14 cellular contexts compared by ENCODE assay signal in the genomic region with DNA sequence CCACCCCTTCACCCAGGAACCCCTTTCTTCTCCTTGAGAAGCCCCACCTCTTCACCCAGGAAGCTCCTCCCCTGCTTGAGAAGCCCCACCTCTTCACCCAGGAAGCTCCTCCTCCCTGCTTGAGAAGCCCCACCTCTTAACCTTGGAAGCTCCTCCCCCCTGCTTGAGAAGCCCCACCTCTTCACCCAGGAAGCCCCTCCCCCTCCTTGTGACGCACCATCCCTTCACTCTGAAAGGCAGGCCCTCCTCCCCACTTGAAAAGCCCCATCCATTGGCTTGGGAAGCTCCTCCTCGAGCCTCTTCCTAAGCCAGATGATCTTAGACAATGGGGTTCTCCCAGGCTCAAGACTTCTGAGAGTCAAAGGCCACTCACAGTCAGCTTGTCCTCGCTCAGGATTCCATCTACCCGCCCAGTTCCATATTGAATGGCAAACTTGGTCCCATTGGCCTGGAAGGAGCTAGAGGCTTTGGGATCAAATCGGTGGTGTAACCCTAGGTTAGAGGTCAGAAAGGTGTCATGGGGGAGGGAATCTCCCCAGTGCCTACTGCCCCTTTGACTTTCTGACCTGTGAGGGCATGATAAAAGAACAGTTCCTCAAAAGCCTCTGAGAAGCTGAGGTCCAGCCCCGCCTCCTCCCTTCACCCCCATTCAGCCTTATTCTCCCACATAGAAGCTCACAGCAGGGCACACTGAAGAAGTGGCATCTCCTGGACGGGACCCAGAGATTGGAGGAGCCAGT. TPM values are rescaled to one million over a fixed set of nuclear protein-coding genes. Genes with fewer than 3 reads are reported as not detected.
A peak's percentile ranks its signal among the peaks of the same experiment; 100 is the strongest.
DNase-seq lines count a peak whose midpoint lies in the region; ATAC-seq and TF ChIP-seq lines count a peak whose summit lies in the region.
"Had no signal": no experiment of that assay in that cellular context is flagged by ENCODE, and none has a peak within 500 bp of the region (broad histone marks: within the 10 kb centered on the region; RNA-seq: fewer than 3 reads in every experiment).

No MANE protein-coding gene starts in this region.

- H3K36me3 Mint-ChIP-seq in activated naive CD4-positive, alpha-beta T cell treated with anti-CD3 and anti-CD28 coated beads for 36 hours (ENCODE audit: low read depth): peaks cover 33% of the 10 kb centered on the region
- peaks cover 10% of the 10 kb centered on the region for H3K36me3 Mint-ChIP-seq in activated naive CD4-positive, alpha-beta T cell treated with anti-CD3 and anti-CD28 coated beads, Interleukin-2, amount 10 ng/mL, durations not matched to agents 7 days and 5 days
- H3K36me3 Mint-ChIP-seq in activated T-helper 1 cell treated with anti-CD3 and anti-CD28 coated beads, Interleukin-12 subunit alpha, Interleukin-12 subunit beta, Interleukin-2, Interleukin-4 antibody, amounts not matched to agents 30 ng/mL and 10 ng/mL and 1 ng/mL, durations not matched to agents 14 hours and 24 hours and 36 hours (ENCODE audit: low read depth): peaks cover 24% of the 10 kb centered on the region

- peak overlapping the region; percentile 22 for H3K4me3 Mint-ChIP-seq in activated naive CD4-positive, alpha-beta T cell treated with anti-CD3 and anti-CD28 coated beads for 36 hours
- no peak overlapping the region for H3K4me3 Mint-ChIP-seq in activated naive CD4-positive, alpha-beta T cell treated with anti-CD3 and anti-CD28 coated beads, Interleukin-2, amount 10 ng/mL, durations not matched to agents 7 days and 5 days
- peak overlapping the region; percentile 9 for H3K4me3 Mint-ChIP-seq in activated T-helper 1 cell treated with anti-CD3 and anti-CD28 coated beads, Interleukin-12 subunit alpha, Interleukin-12 subunit beta, Interleukin-2, Interleukin-4 antibody, amounts not matched to agents 30 ng/mL and 10 ng/mL and 1 ng/mL, durations not matched to agents 14 hours and 24 hours and 36 hours

- no peak overlapping the region for H3K4me3 ChIP-seq in testis
- H3K4me3 ChIP-seq: pancreas, SK-N-MC had no signal

- intact Hi-C loops in activated naive CD4-positive, alpha-beta T cell treated with anti-CD3 and anti-CD28 coated beads for 36 hours (cut with micrococcal nuclease): loop anchor here (1.0 to 10.0 kb wide), 2 partner anchors 23 to 293 kb away; a partner anchor contains a TSS
- intact Hi-C loops in activated T-helper 1 cell treated with anti-CD3 and anti-CD28 coated beads, Interleukin-12 subunit alpha, Interleukin-12 subunit beta, Interleukin-2, Interleukin-4 antibody, amounts not matched to agents 30 ng/mL and 10 ng/mL and 1 ng/mL, durations not matched to agents 14 hours and 24 hours and 36 hours (cut with micrococcal nuclease): no loop called here
- intact Hi-C loops in testis (cut with DNase I; ENCODE audit: low total_unique reads): loop anchor here (10.0 kb wide), 2 partner anchors 53 to 433 kb away; a partner anchor contains a TSS

- H3K4me1 Mint-ChIP-seq in activated naive CD4-positive, alpha-beta T cell treated with anti-CD3 and anti-CD28 coated beads for 36 hours (ENCODE audit: low read depth): peaks cover 77% of the 10 kb centered on the region
- peaks cover 87% of the 10 kb centered on the region for H3K4me1 Mint-ChIP-seq in activated naive CD4-positive, alpha-beta T cell treated with anti-CD3 and anti-CD28 coated beads, Interleukin-2, amount 10 ng/mL, durations not matched to agents 7 days and 5 days
- peaks cover 80% of the 10 kb centered on the region for H3K4me1 Mint-ChIP-seq in activated T-helper 1 cell treated with anti-CD3 and anti-CD28 coated beads, Interleukin-12 subunit alpha, Interleukin-12 subunit beta, Interleukin-2, Interleukin-4 antibody, amounts not matched to agents 30 ng/mL and 10 ng/mL and 1 ng/mL, durations not matched to agents 14 hours and 24 hours and 36 hours (ENCODE audit: low read depth)

- no peaks in the 10 kb centered on the region for H3K9me3 ChIP-seq in testis
- H3K9me3 ChIP-seq: pancreas had no signal

- H3K27me3 Mint-ChIP-seq in activated naive CD4-positive, alpha-beta T cell treated with anti-CD3 and anti-CD28 coated beads for 36 hours (ENCODE audit: low read depth): no peaks in the 10 kb centered on the region
- H3K27me3 Mint-ChIP-seq in activated naive CD4-positive, alpha-beta T cell treated with anti-CD3 and anti-CD28 coated beads, Interleukin-2, amount 10 ng/mL, durations not matched to agents 7 days and 5 days: peaks cover 11% of the 10 kb centered on the region
- no peaks in the 10 kb centered on the region for H3K27me3 Mint-ChIP-seq in activated T-helper 1 cell treated with anti-CD3 and anti-CD28 coated beads, Interleukin-12 subunit alpha, Interleukin-12 subunit beta, Interleukin-2, Interleukin-4 antibody, amounts not matched to agents 30 ng/mL and 10 ng/mL and 1 ng/mL, durations not matched to agents 14 hours and 24 hours and 36 hours (ENCODE audit: insufficient read depth)

- H3K4me1 ChIP-seq in testis: no peaks in the 10 kb centered on the region
- H3K4me1 ChIP-seq: pancreas had no signal

- ATAC-seq in HG02759 (IDR thresholded peaks at IDR 0.05; ENCODE audit: unreplicated experiment): no peak
- no peak for ATAC-seq in GM19467 (IDR thresholded peaks at IDR 0.05; ENCODE audit: unreplicated experiment)
- ATAC-seq: pancreas had no signal

- peak; percentile 66 for DNase-seq in activated naive CD4-positive, alpha-beta T cell treated with anti-CD3 and anti-CD28 coated beads for 36 hours
- DNase-seq in activated naive CD4-positive, alpha-beta T cell treated with anti-CD3 and anti-CD28 coated beads, Interleukin-2, amount 10 ng/mL, durations not matched to agents 7 days and 5 days: no peak
- DNase-seq in HEK293T (ENCODE audit: extremely low spot score) (peak; percentile 42), testis (no peak)
- DNase-seq in activated T-helper 1 cell treated with anti-CD3 and anti-CD28 coated beads, Interleukin-12 subunit alpha, Interleukin-12 subunit beta, Interleukin-2, Interleukin-4 antibody, amounts not matched to agents 30 ng/mL and 10 ng/mL and 1 ng/mL, durations not matched to agents 14 hours and 24 hours and 36 hours (ENCODE audit: low spot score): no peak
- DNase-seq in stimulated activated CD8-positive, alpha-beta memory T cell treated with anti-CD3 and anti-CD28 coated beads, Interleukin-4, amount 100 ng/mL, for 48 hours: peak; percentile 73
- DNase-seq: IMR-90; mesenchymal stem cell; NCI-H1694 treated with DMSO at 0.1 percent for 48 hours; pancreas; stimulated activated naive CD4-positive, alpha-beta T cell had no signal

- POLR2A ChIA-PET in HEK293T (lab: Yijun Ruan, JAX): interaction anchor here (0.8 kb wide), 1 partner anchor 15 kb away, joined by 3 read pairs; a partner anchor contains a TSS

- no peaks in the 10 kb centered on the region for H3K36me3 ChIP-seq in testis (ENCODE audit: low read depth, missing control alignments)
- H3K36me3 ChIP-seq: pancreas had no signal

- no peak overlapping the region for H3K27ac ChIP-seq in testis
- H3K27ac ChIP-seq: pancreas, SK-N-MC had no signal

- no peak for TF ChIP-seq POLR2A in testis (IDR thresholded peaks at IDR 0.05)

- WGBS in testis, 2 donors: 79 to 82% methylated on average over 5 to 7 of the region's 7 CpGs

- CTCF ChIA-PET in activated naive CD4-positive, alpha-beta T cell treated with anti-CD3 and anti-CD28 coated beads for 36 hours (lab: Charles Lee): interaction anchor here (0.6 to 0.7 kb wide), 2 partner anchors 15 to 46 kb away, joined by 3 read pairs; no protein-coding TSS in a partner anchor
- CTCF ChIA-PET in activated naive CD4-positive, alpha-beta T cell treated with anti-CD3 and anti-CD28 coated beads, Interleukin-2, amount 10 ng/mL, durations not matched to agents 7 days and 5 days (lab: Charles Lee): interaction anchor here (1.2 to 2.1 kb wide), 4 partner anchors 10 to 195 kb away, joined by 3 to 8 read pairs (median 4); no protein-coding TSS in a partner anchor
- CTCF ChIA-PET in HEK293T (lab: Yijun Ruan, JAX): no interaction called here

- TF ChIP-seq CTCF in testis (IDR thresholded peaks at IDR 0.05): no peak

- H3K27me3 ChIP-seq in testis: no peaks in the 10 kb centered on the region
- H3K27me3 ChIP-seq: pancreas had no signal

- H3K9me3 Mint-ChIP-seq in activated naive CD4-positive, alpha-beta T cell treated with anti-CD3 and anti-CD28 coated beads for 36 hours: peaks cover 2% of the 10 kb centered on the region
- no peaks in the 10 kb centered on the region for H3K9me3 Mint-ChIP-seq in activated naive CD4-positive, alpha-beta T cell treated with anti-CD3 and anti-CD28 coated beads, Interleukin-2, amount 10 ng/mL, durations not matched to agents 7 days and 5 days
- peaks cover 8% of the 10 kb centered on the region for H3K9me3 Mint-ChIP-seq in activated T-helper 1 cell treated with anti-CD3 and anti-CD28 coated beads, Interleukin-12 subunit alpha, Interleukin-12 subunit beta, Interleukin-2, Interleukin-4 antibody, amounts not matched to agents 30 ng/mL and 10 ng/mL and 1 ng/mL, durations not matched to agents 14 hours and 24 hours and 36 hours

- H3K27ac Mint-ChIP-seq in activated naive CD4-positive, alpha-beta T cell treated with anti-CD3 and anti-CD28 coated beads for 36 hours: peak overlapping the region; percentile 92
- no peak overlapping the region for H3K27ac Mint-ChIP-seq in activated naive CD4-positive, alpha-beta T cell treated with anti-CD3 and anti-CD28 coated beads, Interleukin-2, amount 10 ng/mL, durations not matched to agents 7 days and 5 days
- H3K27ac Mint-ChIP-seq in activated T-helper 1 cell treated with anti-CD3 and anti-CD28 coated beads, Interleukin-12 subunit alpha, Interleukin-12 subunit beta, Interleukin-2, Interleukin-4 antibody, amounts not matched to agents 30 ng/mL and 10 ng/mL and 1 ng/mL, durations not matched to agents 14 hours and 24 hours and 36 hours: peak overlapping the region; percentile 88

RNA-seq across cellular contexts. Expression of a gene that starts 4.0 kb away (rescaled TPM):
- 10 to 100 TPM; 40.2 to 41.0 TPM for total RNA-seq in activated naive CD4-positive, alpha-beta T cell treated with anti-CD3 and anti-CD28 coated beads for 36 hours
- 15.8 and 16.4 TPM in 2 replicates for total RNA-seq in activated T-helper 1 cell treated with anti-CD3 and anti-CD28 coated beads, Interleukin-12 subunit alpha, Interleukin-12 subunit beta, Interleukin-2, Interleukin-4 antibody, amounts not matched to agents 30 ng/mL and 10 ng/mL and 1 ng/mL, durations not matched to agents 14 hours and 24 hours and 36 hours
- 1 to 10 TPM; 1.3 to 2.0 TPM for total RNA-seq in testis
- polyA plus RNA-seq in testis (ENCODE audit: insufficient read depth, low read depth, low replicate concordance): 11.5 TPM
- total RNA-seq: IMR-90 had no signal

RNA-seq across cellular contexts. Expression of a gene that starts 14.8 kb away (rescaled TPM):
- 10 to 100 TPM; 47.2 to 49.3 TPM for total RNA-seq in activated naive CD4-positive, alpha-beta T cell treated with anti-CD3 and anti-CD28 coated beads for 36 hours
- total RNA-seq in activated T-helper 1 cell treated with anti-CD3 and anti-CD28 coated beads, Interleukin-12 subunit alpha, Interleukin-12 subunit beta, Interleukin-2, Interleukin-4 antibody, amounts not matched to agents 30 ng/mL and 10 ng/mL and 1 ng/mL, durations not matched to agents 14 hours and 24 hours and 36 hours: 84.3 and 84.8 TPM in 2 replicates
- 10 to 100 TPM; 93.8 to 96.6 TPM for total RNA-seq in testis
- 68.0 TPM for polyA plus RNA-seq in testis (ENCODE audit: insufficient read depth, low read depth, low replicate concordance)

RNA-seq across cellular contexts. Expression of a gene that starts 22.7 kb away (rescaled TPM):
- total RNA-seq in activated naive CD4-positive, alpha-beta T cell treated with anti-CD3 and anti-CD28 coated beads for 36 hours: 100 to 1,000 TPM; 221 to 224 TPM
- 171 and 178 TPM in 2 replicates for total RNA-seq in activated T-helper 1 cell treated with anti-CD3 and anti-CD28 coated beads, Interleukin-12 subunit alpha, Interleukin-12 subunit beta, Interleukin-2, Interleukin-4 antibody, amounts not matched to agents 30 ng/mL and 10 ng/mL and 1 ng/mL, durations not matched to agents 14 hours and 24 hours and 36 hours
- 10 to 100 TPM; 42.2 to 51.7 TPM for total RNA-seq in testis
- 30.7 TPM for polyA plus RNA-seq in testis (ENCODE audit: insufficient read depth, low read depth, low replicate concordance)

RNA-seq across cellular contexts. Expression of a gene that starts 32.3 kb away (rescaled TPM):
- total RNA-seq in activated naive CD4-positive, alpha-beta T cell treated with anti-CD3 and anti-CD28 coated beads for 36 hours: 1 to 10 TPM; 2.0 to 2.4 TPM
- 23.7 and 24.0 TPM in 2 replicates for total RNA-seq in activated T-helper 1 cell treated with anti-CD3 and anti-CD28 coated beads, Interleukin-12 subunit alpha, Interleukin-12 subunit beta, Interleukin-2, Interleukin-4 antibody, amounts not matched to agents 30 ng/mL and 10 ng/mL and 1 ng/mL, durations not matched to agents 14 hours and 24 hours and 36 hours
- total RNA-seq in testis: 10 to 100 TPM in 1 of 2 donors, 1 to 10 TPM in 1; 6.9 to 16.0 TPM
- 7.7 TPM for polyA plus RNA-seq in testis (ENCODE audit: insufficient read depth, low read depth, low replicate concordance)
- total RNA-seq: IMR-90 had no signal

RNA-seq across cellular contexts. Expression of a gene that starts 57.3 kb away (rescaled TPM):
- total RNA-seq in activated naive CD4-positive, alpha-beta T cell treated with anti-CD3 and anti-CD28 coated beads for 36 hours: under 1 TPM; 0.36 to 0.47 TPM
- total RNA-seq in activated T-helper 1 cell treated with anti-CD3 and anti-CD28 coated beads, Interleukin-12 subunit alpha, Interleukin-12 subunit beta, Interleukin-2, Interleukin-4 antibody, amounts not matched to agents 30 ng/mL and 10 ng/mL and 1 ng/mL, durations not matched to agents 14 hours and 24 hours and 36 hours: 1.3 TPM in 2 replicates
- total RNA-seq in testis: 1 to 10 TPM in 1 of 2 donors, under 1 TPM in 1; 0.24 to 1.1 TPM
- 1.6 TPM for polyA plus RNA-seq in testis (ENCODE audit: insufficient read depth, low read depth, low replicate concordance)
- total RNA-seq: IMR-90 had no signal
- polyA plus RNA-seq: IMR-90 had no signal

Comparison
In these comparisons a context has a peak if more than half of its experiments do, and no peak if none do; other contexts are left out.
1. DNase-seq: peak in activated naive CD4-positive, alpha-beta T cell treated with anti-CD3 and anti-CD28 coated beads for 36 hours (single experiment), HEK293T (single experiment) and stimulated activated CD8-positive, alpha-beta memory T cell treated with anti-CD3 and anti-CD28 coated beads, Interleukin-4, amount 100 ng/mL, for 48 hours (single experiment); none in activated naive CD4-positive, alpha-beta T cell treated with anti-CD3 and anti-CD28 coated beads, Interleukin-2, amount 10 ng/mL, durations not matched to agents 7 days and 5 days (single experiment), activated T-helper 1 cell treated with anti-CD3 and anti-CD28 coated beads, Interleukin-12 subunit alpha, Interleukin-12 subunit beta, Interleukin-2, Interleukin-4 antibody, amounts not matched to agents 30 ng/mL and 10 ng/mL and 1 ng/mL, durations not matched to agents 14 hours and 24 hours and 36 hours (single experiment) and testis (single experiment).